ENCODE assay signal across 14 cellular contexts in genomic region chr14:91405724-91406435, GRCh38. TPM values are rescaled to one million over a fixed set of nuclear protein-coding genes. Genes with fewer than 3 reads are reported as not detected.
A peak's percentile ranks its signal among the peaks of the same experiment; 100 is the strongest.
DNase-seq lines count a peak whose midpoint lies in the region; ATAC-seq and TF ChIP-seq lines count a peak whose summit lies in the region.
"Had no signal": no experiment of that assay in that cellular context is flagged by ENCODE, and none has a peak within 500 bp of the region (broad histone marks: within the 10 kb centered on the region; RNA-seq: fewer than 3 reads in every experiment).

No MANE protein-coding gene starts in this region.

- no peak overlapping the region for H3K4me3 Mint-ChIP-seq in CD14-positive monocyte
- H3K4me3 Mint-ChIP-seq in activated T-helper 17 cell treated with anti-CD3 and anti-CD28 coated beads, Interleukin-2, amount 50 U/mL, for 72 hours = peak overlapping the region; percentile 99
- H3K4me3 Mint-ChIP-seq: GM23338 had no signal

- no peaks in the 10 kb centered on the region for H3K9me2 ChIP-seq in DOHH2 (replicated peaks; ENCODE audit: control insufficient read depth, low read length)

- H3K36me3 ChIP-seq in DOHH2 (ENCODE audit: control insufficient read depth, low read length) (peaks cover 73% of the 10 kb centered on the region), mucosa of stomach (ENCODE audit: control insufficient read depth, insufficient read depth, low read length) (no peaks in the 10 kb centered on the region)
- H3K36me3 ChIP-seq: sigmoid colon had no signal

- peaks cover 0 to 2% (median 0%) of the 10 kb centered on the region in 3 donors for H3K27me3 Mint-ChIP-seq in CD14-positive monocyte (ENCODE audit: low read depth in 3 of 3)
- H3K27me3 Mint-ChIP-seq in activated T-helper 17 cell treated with anti-CD3 and anti-CD28 coated beads, Interleukin-2, amount 50 U/mL, for 72 hours = no peaks in the 10 kb centered on the region

- H3K27ac Mint-ChIP-seq in CD14-positive monocyte = peak overlapping the region in 4 of 7 donors; percentile 45 to 63 (median 58)
- H3K27ac Mint-ChIP-seq in activated T-helper 17 cell treated with anti-CD3 and anti-CD28 coated beads, Interleukin-2, amount 50 U/mL, for 72 hours = peak overlapping the region; percentile 87

- H3K4me1 Mint-ChIP-seq in CD14-positive monocyte = peaks cover 78% of the 10 kb centered on the region
- peaks cover 70% of the 10 kb centered on the region for H3K4me1 Mint-ChIP-seq in activated T-helper 17 cell treated with anti-CD3 and anti-CD28 coated beads, Interleukin-2, amount 50 U/mL, for 72 hours

- no peak overlapping the region for H3K27ac ChIP-seq in DOHH2 (ENCODE audit: low read depth, low read length)
- H3K27ac ChIP-seq: KMS-11, sigmoid colon had no signal

- ATAC-seq in activated T-helper 17 cell treated with anti-CD3 and anti-CD28 coated beads, Interleukin-2, amount 50 U/mL, for 72 hours (replicated peaks) = no peak
- no peak for ATAC-seq in HG03139 (IDR thresholded peaks at IDR 0.05; ENCODE audit: unreplicated experiment)
- ATAC-seq in GM21360 (IDR thresholded peaks at IDR 0.05; ENCODE audit: unreplicated experiment) = no peak
- ATAC-seq: GM23338 had no signal

- H3K4me3 ChIP-seq in DOHH2 (ENCODE audit: low read length) = no peak overlapping the region
- no peak overlapping the region for H3K4me3 ChIP-seq in mucosa of stomach (ENCODE audit: low read length)
- H3K4me3 ChIP-seq: GM23338, sigmoid colon had no signal

- peaks cover 9% of the 10 kb centered on the region for H3F3A ChIP-seq in DOHH2 (ENCODE audit: control insufficient read depth, insufficient read depth)

- H3K4me2 ChIP-seq in DOHH2 (ENCODE audit: low read length) = peak overlapping the region; percentile 37; the same call in 1 of the 2 replicates
- H3K4me2 ChIP-seq: GM23338, KMS-11 had no signal

- no peak for TF ChIP-seq CTCF in CD14-positive monocyte (IDR thresholded peaks at IDR 0.05)
- no peak for TF ChIP-seq CTCF in DOHH2 (IDR thresholded peaks at IDR 0.05; ENCODE audit: low read depth, low read length, poor library complexity, severe bottlenecking)

- H3K9me3 ChIP-seq in DOHH2 (ENCODE audit: control insufficient read depth, insufficient read depth, low read length) (no peaks in the 10 kb centered on the region), mucosa of stomach (ENCODE audit: control insufficient read depth, low read length) (no peaks in the 10 kb centered on the region)
- H3K9me3 ChIP-seq: sigmoid colon had no signal

- H4K20me1 ChIP-seq in DOHH2 (ENCODE audit: control insufficient read depth, insufficient read depth, low read depth, low read length) = peaks cover 31% of the 10 kb centered on the region; the same call in 1 of the 2 replicates

- no peaks in the 10 kb centered on the region for H3K9me3 Mint-ChIP-seq in CD14-positive monocyte
- H3K9me3 Mint-ChIP-seq in activated T-helper 17 cell treated with anti-CD3 and anti-CD28 coated beads, Interleukin-2, amount 50 U/mL, for 72 hours = no peaks in the 10 kb centered on the region
- H3K9me3 Mint-ChIP-seq: GM23338 had no signal

- peaks cover 62 to 71% of the 10 kb centered on the region in 2 donors for H3K36me3 Mint-ChIP-seq in CD14-positive monocyte
- H3K36me3 Mint-ChIP-seq in activated T-helper 17 cell treated with anti-CD3 and anti-CD28 coated beads, Interleukin-2, amount 50 U/mL, for 72 hours (ENCODE audit: low read depth) = peaks cover 65% of the 10 kb centered on the region

- peak overlapping the region; percentile 5 for H3K9ac ChIP-seq in mucosa of stomach (ENCODE audit: low read length)
- H3K9ac ChIP-seq: KMS-11 had no signal

- H3K4me1 ChIP-seq in DOHH2 (ENCODE audit: control insufficient read depth, low read length) = peaks cover 87% of the 10 kb centered on the region
- peaks cover 38% of the 10 kb centered on the region for H3K4me1 ChIP-seq in mucosa of stomach (ENCODE audit: control insufficient read depth, insufficient read depth, low read length)

- H3K79me2 ChIP-seq in DOHH2 (ENCODE audit: control insufficient read depth, low read length) = peaks cover 98% of the 10 kb centered on the region

- DNase-seq in CD14-positive monocyte (ENCODE audit: low spot score) = no peak
- no peak for DNase-seq in HT-29 (ENCODE audit: low spot score)
- no peak for DNase-seq in NCI-H1930 (lab: John Stamatoyannopoulos, UW)
- DNase-seq: GDM1, NCI-H2029, NCI-H748 treated with DMSO at 0.1 percent for 48 hours, sigmoid colon had no signal

- H3K27me3 ChIP-seq in DOHH2 (ENCODE audit: control insufficient read depth, low read length) = no peaks in the 10 kb centered on the region
- no peaks in the 10 kb centered on the region for H3K27me3 ChIP-seq in mucosa of stomach (ENCODE audit: control insufficient read depth, insufficient read depth, low read length)
- H3K27me3 ChIP-seq: sigmoid colon had no signal

- intact Hi-C loops in CD14-positive monocyte (cut with micrococcal nuclease) = no loop called here

RNA-seq across cellular contexts. Expression of gene CCDC88C, which starts 11.7 kb away (rescaled TPM):
- polyA plus RNA-seq in CD14-positive monocyte = 10 to 100 TPM; 11.6 to 12.3 TPM
- 100 to 1,000 TPM; 143 to 172 TPM for total RNA-seq in activated T-helper 17 cell treated with anti-CD3 and anti-CD28 coated beads, Interleukin-2, amount 50 U/mL, for 72 hours
- 41.7 and 45.3 TPM in 2 replicates for total RNA-seq in HT-29 (2014; rRNA removed; shearing (Covaris generic))
